15 cellular contexts compared by ENCODE assay signal in genomic region chr11:92841719-92842118, GRCh38.
"Had no signal": no experiment of that assay in that cellular context is flagged by ENCODE, and none has a peak within 500 bp of the region (broad histone marks: within the 10 kb centered on the region; RNA-seq: fewer than 3 reads in every experiment).

No MANE protein-coding gene starts in this region.

- DNase-seq: activated CD4-positive, alpha-beta memory T cell treated with anti-CD3 and anti-CD28 coated beads, Interleukin-2, amount 10 ng/mL, durations not matched to agents 7 days and 5 days; activated gamma-delta T cell; activated naive CD8-positive, alpha-beta T cell treated with anti-CD3 and anti-CD28 coated beads for 36 hours; activated T-cell treated with anti-CD3 and anti-CD28 coated beads, Interleukin-2, amount 50 U/mL, for 48 hours; anterior cingulate cortex; central memory CD4-positive, alpha-beta T cell; cortex of kidney; effector memory CD4-positive, alpha-beta T cell; gastrocnemius medialis; right cardiac atrium; tibial artery; uterus had no signal

- H3K27ac Mint-ChIP-seq: activated CD4-positive, alpha-beta memory T cell treated with anti-CD3 and anti-CD28 coated beads, Interleukin-2, amount 10 ng/mL, durations not matched to agents 7 days and 5 days; activated naive CD8-positive, alpha-beta T cell treated with anti-CD3 and anti-CD28 coated beads for 36 hours; mesothelial cell of epicardium; stimulated activated effector memory CD8-positive, alpha-beta T cell treated with anti-CD3 and anti-CD28 coated beads, Interleukin-12 subunit alpha, Interleukin-12 subunit beta, amount 100 ng/mL, for 72 hours had no signal

- H3K27me3 Mint-ChIP-seq: activated CD4-positive, alpha-beta memory T cell treated with anti-CD3 and anti-CD28 coated beads, Interleukin-2, amount 10 ng/mL, durations not matched to agents 7 days and 5 days; activated naive CD8-positive, alpha-beta T cell treated with anti-CD3 and anti-CD28 coated beads for 36 hours had no signal

- H3K27ac ChIP-seq: epithelial cell of prostate, gastrocnemius medialis, tibial artery, uterus had no signal

- H3K9me3 Mint-ChIP-seq: activated CD4-positive, alpha-beta memory T cell treated with anti-CD3 and anti-CD28 coated beads, Interleukin-2, amount 10 ng/mL, durations not matched to agents 7 days and 5 days; activated naive CD8-positive, alpha-beta T cell treated with anti-CD3 and anti-CD28 coated beads for 36 hours; mesothelial cell of epicardium had no signal

- ATAC-seq: gastrocnemius medialis; right cardiac atrium; stimulated activated effector memory CD8-positive, alpha-beta T cell treated with anti-CD3 and anti-CD28 coated beads, Interleukin-12 subunit alpha, Interleukin-12 subunit beta, amount 100 ng/mL, for 72 hours had no signal

- H3K36me3 Mint-ChIP-seq: activated naive CD8-positive, alpha-beta T cell treated with anti-CD3 and anti-CD28 coated beads for 36 hours; mesothelial cell of epicardium; stimulated activated effector memory CD8-positive, alpha-beta T cell treated with anti-CD3 and anti-CD28 coated beads, Interleukin-12 subunit alpha, Interleukin-12 subunit beta, amount 100 ng/mL, for 72 hours had no signal

- H3K4me3 Mint-ChIP-seq: activated CD4-positive, alpha-beta memory T cell treated with anti-CD3 and anti-CD28 coated beads, Interleukin-2, amount 10 ng/mL, durations not matched to agents 7 days and 5 days; activated naive CD8-positive, alpha-beta T cell treated with anti-CD3 and anti-CD28 coated beads for 36 hours; mesothelial cell of epicardium; stimulated activated effector memory CD8-positive, alpha-beta T cell treated with anti-CD3 and anti-CD28 coated beads, Interleukin-12 subunit alpha, Interleukin-12 subunit beta, amount 100 ng/mL, for 72 hours had no signal

- H3K4me1 Mint-ChIP-seq: activated CD4-positive, alpha-beta memory T cell treated with anti-CD3 and anti-CD28 coated beads, Interleukin-2, amount 10 ng/mL, durations not matched to agents 7 days and 5 days; activated naive CD8-positive, alpha-beta T cell treated with anti-CD3 and anti-CD28 coated beads for 36 hours; stimulated activated effector memory CD8-positive, alpha-beta T cell treated with anti-CD3 and anti-CD28 coated beads, Interleukin-12 subunit alpha, Interleukin-12 subunit beta, amount 100 ng/mL, for 72 hours had no signal
